In genomic region chr5:141192110-141192725, GRCh38 we compare ENCODE assay signal across 8 cellular contexts. TPM values are rescaled to one million over a fixed set of nuclear protein-coding genes. Genes with fewer than 3 reads are reported as not detected.
DNase-seq lines count a peak whose midpoint lies in the region; ATAC-seq lines count a peak whose summit lies in the region.

Gene PCDHB10 (plus strand): TSS chr5:141192353. CDS start chr5:141192553, 200 bp downstream.

- ATAC-seq in activated CD4-positive, CD25-positive, alpha-beta regulatory T cell treated with anti-CD3 and anti-CD28 coated beads, Interleukin-2, amount 50 U/mL, for 24 hours: no peak

- H3K36me3 Mint-ChIP-seq in activated CD4-positive, alpha-beta T cell treated with anti-CD3 and anti-CD28 coated beads, Interleukin-2, amount 10 ng/mL, durations not matched to agents 7 days and 5 days (ENCODE audit: low read depth): peaks cover 2% of the 10 kb centered on the region

- peak; percentile 55 for DNase-seq in DMS 273 (lab: John Stamatoyannopoulos, UW; ENCODE audit: unreplicated experiment)
- no peak for DNase-seq in DMS 273 treated with DMSO at 0.1 percent for 48 hours (lab: John Stamatoyannopoulos, UW)
- peak; percentile 82 for DNase-seq in HuH-7 (ENCODE audit: low spot score)
- peak; percentile 18 for DNase-seq in activated CD4-positive, alpha-beta T cell treated with anti-CD3 and anti-CD28 coated beads, Interleukin-2, amount 10 ng/mL, durations not matched to agents 7 days and 5 days
- DNase-seq in inferior parietal cortex (ENCODE audit: extremely low spot score): peak; percentile 59
- no peak for DNase-seq in T1000 (lab: John Stamatoyannopoulos, UW)
- DNase-seq in NCI-H2196 (lab: John Stamatoyannopoulos, UW; ENCODE audit: unreplicated experiment): no peak

- peaks cover 7% of the 10 kb centered on the region for H3K27me3 Mint-ChIP-seq in activated CD4-positive, alpha-beta T cell treated with anti-CD3 and anti-CD28 coated beads, Interleukin-2, amount 10 ng/mL, durations not matched to agents 7 days and 5 days

- H3K9me3 Mint-ChIP-seq in activated CD4-positive, alpha-beta T cell treated with anti-CD3 and anti-CD28 coated beads, Interleukin-2, amount 10 ng/mL, durations not matched to agents 7 days and 5 days: peaks cover 26% of the 10 kb centered on the region

- H3K27ac Mint-ChIP-seq in activated CD4-positive, alpha-beta T cell treated with anti-CD3 and anti-CD28 coated beads, Interleukin-2, amount 10 ng/mL, durations not matched to agents 7 days and 5 days: no peak within 1 kb of the TSS

- H3K4me1 Mint-ChIP-seq in activated CD4-positive, alpha-beta T cell treated with anti-CD3 and anti-CD28 coated beads, Interleukin-2, amount 10 ng/mL, durations not matched to agents 7 days and 5 days: no peaks in the 10 kb centered on the region

- CTCF ChIA-PET in activated CD4-positive, alpha-beta T cell treated with anti-CD3 and anti-CD28 coated beads, Interleukin-2, amount 10 ng/mL, durations not matched to agents 7 days and 5 days (lab: Charles Lee): interaction anchor here (1.2 kb wide), 1 partner anchor 365 kb away, joined by 3 read pairs; no protein-coding TSS in a partner anchor

- POLR2A ChIA-PET in activated CD4-positive, alpha-beta T cell treated with anti-CD3 and anti-CD28 coated beads, Interleukin-2, amount 10 ng/mL, durations not matched to agents 7 days and 5 days (lab: Charles Lee): no interaction called here

- H3K4me3 Mint-ChIP-seq in activated CD4-positive, alpha-beta T cell treated with anti-CD3 and anti-CD28 coated beads, Interleukin-2, amount 10 ng/mL, durations not matched to agents 7 days and 5 days: no peak within 1 kb of the TSS

RNA-seq across cellular contexts. Expression of gene PCDHB10, which starts in this region (rescaled TPM):
- not detected for total RNA-seq in activated CD4-positive, alpha-beta T cell treated with anti-CD3 and anti-CD28 coated beads, Interleukin-2, amount 10 ng/mL, durations not matched to agents 7 days and 5 days

Comparison
In these comparisons a context has a peak if more than half of its experiments do, and no peak if none do; other contexts are left out.
1. DNase-seq: peak in DMS 273 (single experiment), HuH-7 (single experiment) and inferior parietal cortex (single experiment); none in DMS 273 treated with DMSO at 0.1 percent for 48 hours (single experiment), T1000 (single experiment) and NCI-H2196 (single experiment).
2. Peak in DNase-seq in activated CD4-positive, alpha-beta T cell treated with anti-CD3 and anti-CD28 coated beads, Interleukin-2, amount 10 ng/mL, durations not matched to agents 7 days and 5 days; RNA of the gene not detected or under 1 TPM.